26 cellular contexts compared by ENCODE assay signal in the genomic region with DNA sequence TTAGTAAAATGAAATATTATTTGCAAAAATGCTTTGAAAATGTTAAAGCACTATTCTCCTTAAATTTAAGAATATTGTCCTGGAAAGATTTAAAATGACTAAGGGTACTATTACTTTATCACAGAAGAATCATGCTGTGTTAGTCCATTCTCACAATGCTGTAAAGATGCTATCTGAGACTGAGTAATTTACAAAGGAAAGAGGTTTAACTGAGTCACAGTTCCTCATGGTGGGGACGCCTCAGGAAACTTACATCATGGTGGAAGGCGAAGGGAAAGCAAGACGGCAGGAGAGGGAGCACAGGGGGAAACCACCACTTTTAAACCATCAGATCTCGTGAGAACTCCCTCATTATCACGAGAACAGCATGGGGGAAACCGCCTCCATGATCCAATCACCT.
"Had no signal": no experiment of that assay in that cellular context is flagged by ENCODE, and none has a peak within 500 bp of the region (broad histone marks: within the 10 kb centered on the region; RNA-seq: fewer than 3 reads in every experiment).

No MANE protein-coding gene starts in this region.

- H3K36me3 Mint-ChIP-seq: stimulated activated effector memory CD8-positive, alpha-beta T cell treated with anti-CD3 and anti-CD28 coated beads, Interleukin-12 subunit alpha, Interleukin-12 subunit beta, amount 100 ng/mL, for 72 hours had no signal

- H3K4me3 ChIP-seq: neural progenitor cell, ovary, psoas muscle, right lobe of liver, sigmoid colon, stomach, thoracic aorta, thyroid gland, tibial nerve, upper lobe of left lung, vagina had no signal

- H3K9ac ChIP-seq: neural progenitor cell, parathyroid adenoma had no signal

- H3K79me2 ChIP-seq: parathyroid adenoma had no signal

- H3K9me3 ChIP-seq: ovary, psoas muscle, right lobe of liver, sigmoid colon, stomach, thoracic aorta, thyroid gland, tibial nerve, upper lobe of left lung, vagina had no signal

- H3K4me1 Mint-ChIP-seq: nephron; neural progenitor cell; stimulated activated effector memory CD8-positive, alpha-beta T cell treated with anti-CD3 and anti-CD28 coated beads, Interleukin-12 subunit alpha, Interleukin-12 subunit beta, amount 100 ng/mL, for 72 hours; stimulated activated naive B cell treated with anti-CD40 and anti-IgM and Interleukin-4, amounts not matched to agents 10 μg/mL and 1 μg/mL and 100 μg/mL, for 72 hours had no signal

- H3K4me1 ChIP-seq: parathyroid adenoma, right lobe of liver, sigmoid colon, stomach, thyroid gland, tibial nerve, upper lobe of left lung, vagina had no signal

- H3K27me3 Mint-ChIP-seq: progenitor cell of endocrine pancreas; stimulated activated naive B cell treated with anti-CD40 and anti-IgM and Interleukin-4, amounts not matched to agents 10 μg/mL and 1 μg/mL and 100 μg/mL, for 72 hours; stimulated activated naive CD8-positive, alpha-beta T cell treated with anti-CD3 and anti-CD28 coated beads, Interleukin-15, Interleukin-2, amounts not matched to agents 100 ng/mL and 50 ng/mL, for 24 hours had no signal

- ATAC-seq: psoas muscle; right cardiac atrium; right lobe of liver; stimulated activated effector memory CD8-positive, alpha-beta T cell treated with anti-CD3 and anti-CD28 coated beads, Interleukin-12 subunit alpha, Interleukin-12 subunit beta, amount 100 ng/mL, for 72 hours; stimulated activated naive B cell treated with anti-CD40 and anti-IgM and Interleukin-4, amounts not matched to agents 10 μg/mL and 1 μg/mL and 100 μg/mL, for 72 hours had no signal

- H3K4me2 ChIP-seq: neural progenitor cell had no signal

- H3K36me3 ChIP-seq: neural progenitor cell, ovary, right lobe of liver, sigmoid colon, thoracic aorta, thyroid gland, vagina had no signal

- DNase-seq: occipital lobe; ovary; posterior cingulate gyrus; psoas muscle; right cardiac atrium; right lobe of liver; sigmoid colon; small intestine; stimulated activated CD4-positive, alpha-beta T cell treated with anti-CD3 and anti-CD28 coated beads, Interleukin-15, amount 100 ng/mL, for 24 hours; stimulated activated CD4-positive, alpha-beta T cell treated with anti-CD3 and anti-CD28 coated beads, Interleukin-2, amount 100 ng/mL, for 24 hours; stimulated activated CD4-positive, alpha-beta T cell treated with anti-CD3 and anti-CD28 coated beads, Interleukin-2, amount 100 ng/mL, for 48 hours; stimulated activated CD4-positive, alpha-beta T cell treated with anti-CD3 and anti-CD28 coated beads, Interleukin-4, amount 100 ng/mL, for 24 hours; stimulated activated naive B cell treated with anti-CD40 and anti-IgM and Interleukin-4, amounts not matched to agents 10 μg/mL and 1 μg/mL and 100 μg/mL, for 72 hours; stimulated activated naive CD4-positive, alpha-beta T cell treated with Interleukin-2 at 50 U/mL for 16 hours; stomach; thyroid gland; upper lobe of left lung had no signal

- H3K27me3 ChIP-seq: neural progenitor cell, ovary, right lobe of liver, sigmoid colon, stomach, thyroid gland, tibial nerve, upper lobe of left lung, vagina had no signal

- H3K4me3 Mint-ChIP-seq: nephron; neural progenitor cell; stimulated activated effector memory CD8-positive, alpha-beta T cell treated with anti-CD3 and anti-CD28 coated beads, Interleukin-12 subunit alpha, Interleukin-12 subunit beta, amount 100 ng/mL, for 72 hours; stimulated activated naive B cell treated with anti-CD40 and anti-IgM and Interleukin-4, amounts not matched to agents 10 μg/mL and 1 μg/mL and 100 μg/mL, for 72 hours; stimulated activated naive CD8-positive, alpha-beta T cell treated with anti-CD3 and anti-CD28 coated beads, Interleukin-15, Interleukin-2, amounts not matched to agents 100 ng/mL and 50 ng/mL, for 24 hours had no signal

- H3K27ac ChIP-seq: neural progenitor cell, ovary, parathyroid adenoma, psoas muscle, right lobe of liver, sigmoid colon, stomach, thoracic aorta, thyroid gland, tibial nerve, upper lobe of left lung, vagina had no signal

- H3K27ac Mint-ChIP-seq: nephron; neural progenitor cell; progenitor cell of endocrine pancreas; stimulated activated effector memory CD8-positive, alpha-beta T cell treated with anti-CD3 and anti-CD28 coated beads, Interleukin-12 subunit alpha, Interleukin-12 subunit beta, amount 100 ng/mL, for 72 hours; stimulated activated naive B cell treated with anti-CD40 and anti-IgM and Interleukin-4, amounts not matched to agents 10 μg/mL and 1 μg/mL and 100 μg/mL, for 72 hours; stimulated activated naive CD8-positive, alpha-beta T cell treated with anti-CD3 and anti-CD28 coated beads, Interleukin-15, Interleukin-2, amounts not matched to agents 100 ng/mL and 50 ng/mL, for 24 hours had no signal
